ENCODE assay signal across 1 cellular context in the genomic region with DNA sequence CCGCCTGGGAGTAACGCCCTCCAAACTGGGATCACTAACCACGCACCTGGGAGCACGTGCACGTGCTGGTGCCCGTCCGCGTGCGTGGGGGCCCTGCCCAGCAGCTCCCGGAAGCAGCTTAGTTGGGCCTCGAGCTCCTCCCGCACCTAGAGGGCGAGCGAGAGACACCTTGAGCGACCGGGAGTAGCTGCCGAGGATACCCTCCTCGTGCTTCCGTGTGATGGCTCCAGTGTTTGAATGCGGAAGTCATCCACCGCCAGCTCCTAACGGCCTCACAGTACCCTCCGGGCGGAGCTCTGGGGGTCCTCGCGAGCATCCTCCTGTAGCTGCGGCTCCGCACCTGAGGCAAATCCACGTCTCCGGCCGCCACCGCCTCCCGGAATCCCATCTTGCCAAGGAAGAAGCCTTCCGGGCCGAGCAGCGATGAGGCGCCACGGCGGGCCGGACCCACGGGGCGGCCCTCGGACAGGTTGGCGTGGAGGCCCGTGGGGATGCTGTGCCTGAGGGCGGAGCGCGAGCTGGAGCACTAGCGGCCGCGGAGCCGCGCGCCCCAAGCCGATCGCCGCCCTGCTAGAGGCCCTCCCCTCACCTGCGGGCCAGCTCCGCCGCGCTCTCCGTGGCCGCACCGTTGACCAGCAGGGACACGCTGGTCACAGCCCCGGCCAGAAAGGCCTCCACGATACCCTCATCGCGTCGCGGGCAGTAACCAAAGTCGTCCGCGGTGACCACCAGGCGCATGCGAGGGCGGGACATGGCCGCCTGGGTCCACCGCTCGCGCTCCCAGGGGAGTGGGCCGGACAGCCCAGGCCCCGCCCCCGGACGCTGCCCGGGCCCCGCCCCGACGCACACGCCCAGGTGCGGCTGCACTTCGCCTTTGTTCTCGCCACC.
A peak's percentile ranks its signal among the peaks of the same experiment; 100 is the strongest.
TF ChIP-seq lines count a peak whose summit lies in the region.

A gene with protein sequence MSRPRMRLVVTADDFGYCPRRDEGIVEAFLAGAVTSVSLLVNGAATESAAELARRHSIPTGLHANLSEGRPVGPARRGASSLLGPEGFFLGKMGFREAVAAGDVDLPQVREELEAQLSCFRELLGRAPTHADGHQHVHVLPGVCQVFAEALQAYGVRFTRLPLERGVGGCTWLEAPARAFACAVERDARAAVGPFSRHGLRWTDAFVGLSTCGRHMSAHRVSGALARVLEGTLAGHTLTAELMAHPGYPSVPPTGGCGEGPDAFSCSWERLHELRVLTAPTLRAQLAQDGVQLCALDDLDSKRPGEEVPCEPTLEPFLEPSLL (minus strand): TSS at position 761 of the 888 bp plus-strand sequence. CDS start 8 bp downstream, at position 753.

TF ChIP-seq in HepG2, 621 proteins besides CTCF, POLR2A, EP300 and RAD21 (continued from another document and continues in another):
- no peak for TF ChIP-seq LCORL (IDR thresholded peaks at IDR 0.05)
- peak; percentile 76 for TF ChIP-seq LCORL (CRISPR knock-in tag; IDR thresholded peaks at IDR 0.05)
- peak; percentile 61; the same call in 1 of the 2 replicates for TF ChIP-seq HMG20B (CRISPR knock-in tag; conservative IDR thresholded peaks at IDR 0.05)
- TF ChIP-seq SNAI1 (CRISPR knock-in tag; IDR thresholded peaks at IDR 0.05; ENCODE audit: borderline replicate concordance), result no peak
- no peak for TF ChIP-seq JUND (CRISPR knock-in tag; IDR thresholded peaks at IDR 0.05)
- peak; percentile 88; the same call in 1 of the 2 replicates for TF ChIP-seq AHR (CRISPR knock-in tag; IDR thresholded peaks at IDR 0.05)
- TF ChIP-seq NRL (CRISPR knock-in tag; IDR thresholded peaks at IDR 0.05; ENCODE audit: borderline replicate concordance), result peak; percentile 89; the same call in 1 of the 2 replicates
- TF ChIP-seq, protein P1, sequence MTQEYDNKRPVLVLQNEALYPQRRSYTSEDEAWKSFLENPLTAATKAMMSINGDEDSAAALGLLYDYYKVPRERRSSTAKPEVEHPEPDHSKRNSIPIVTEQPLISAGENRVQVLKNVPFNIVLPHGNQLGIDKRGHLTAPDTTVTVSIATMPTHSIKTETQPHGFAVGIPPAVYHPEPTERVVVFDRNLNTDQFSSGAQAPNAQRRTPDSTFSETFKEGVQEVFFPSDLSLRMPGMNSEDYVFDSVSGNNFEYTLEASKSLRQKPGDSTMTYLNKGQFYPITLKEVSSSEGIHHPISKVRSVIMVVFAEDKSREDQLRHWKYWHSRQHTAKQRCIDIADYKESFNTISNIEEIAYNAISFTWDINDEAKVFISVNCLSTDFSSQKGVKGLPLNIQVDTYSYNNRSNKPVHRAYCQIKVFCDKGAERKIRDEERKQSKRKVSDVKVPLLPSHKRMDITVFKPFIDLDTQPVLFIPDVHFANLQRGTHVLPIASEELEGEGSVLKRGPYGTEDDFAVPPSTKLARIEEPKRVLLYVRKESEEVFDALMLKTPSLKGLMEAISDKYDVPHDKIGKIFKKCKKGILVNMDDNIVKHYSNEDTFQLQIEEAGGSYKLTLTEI (CRISPR knock-in tag; conservative IDR thresholded peaks at IDR 0.05), result no peak
- TF ChIP-seq FOXK2 (IDR thresholded peaks at IDR 0.05), result no peak
- peak; percentile 84 for TF ChIP-seq NAIF1 (CRISPR knock-in tag; IDR thresholded peaks at IDR 0.05; ENCODE audit: borderline replicate concordance)
- TF ChIP-seq ZFP36 (IDR thresholded peaks at IDR 0.05; ENCODE audit: borderline replicate concordance, low read depth, low read length, partially characterized antibody), result no peak
- TF ChIP-seq SNAPC5 (CRISPR knock-in tag; IDR thresholded peaks at IDR 0.05; ENCODE audit: borderline replicate concordance), result peak; percentile 46; the same call in 1 of the 2 replicates
- TF ChIP-seq ZNF569 (CRISPR knock-in tag; IDR thresholded peaks at IDR 0.05; ENCODE audit: borderline replicate concordance), result no peak
- TF ChIP-seq KLF9 (CRISPR knock-in tag; IDR thresholded peaks at IDR 0.05; ENCODE audit: low read depth), result 0 out of 2 replicates have a peak, but pooled peaks have one; percentile 62
- TF ChIP-seq ZNF616 (CRISPR knock-in tag; IDR thresholded peaks at IDR 0.05; ENCODE audit: low read depth), result peak; percentile 60; the same call in 1 of the 2 replicates
- TF ChIP-seq KAT8 (CRISPR knock-in tag; IDR thresholded peaks at IDR 0.05), result peak; percentile 91
- no peak for TF ChIP-seq ZNF7 (CRISPR knock-in tag; IDR thresholded peaks at IDR 0.05)
- TF ChIP-seq, protein P2, sequence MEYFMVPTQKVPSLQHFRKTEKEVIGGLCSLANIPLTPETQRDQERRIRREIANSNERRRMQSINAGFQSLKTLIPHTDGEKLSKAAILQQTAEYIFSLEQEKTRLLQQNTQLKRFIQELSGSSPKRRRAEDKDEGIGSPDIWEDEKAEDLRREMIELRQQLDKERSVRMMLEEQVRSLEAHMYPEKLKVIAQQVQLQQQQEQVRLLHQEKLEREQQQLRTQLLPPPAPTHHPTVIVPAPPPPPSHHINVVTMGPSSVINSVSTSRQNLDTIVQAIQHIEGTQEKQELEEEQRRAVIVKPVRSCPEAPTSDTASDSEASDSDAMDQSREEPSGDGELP (IDR thresholded peaks at IDR 0.05; ENCODE audit: borderline replicate concordance, low read depth), result peak; percentile 57; the same call in 1 of the 2 replicates
- TF ChIP-seq CENPBD1 (CRISPR knock-in tag; IDR thresholded peaks at IDR 0.05; ENCODE audit: borderline replicate concordance, low read depth), result 0 out of 2 replicates have a peak, but pooled peaks have one; percentile 65
- peak; percentile 27; the same call in 1 of the 2 replicates for TF ChIP-seq MAZ (IDR thresholded peaks at IDR 0.05; ENCODE audit: borderline replicate concordance, low read depth, low read length)
- TF ChIP-seq MAZ (CRISPR knock-in tag; IDR thresholded peaks at IDR 0.05; ENCODE audit: low read depth), result peak; percentile 53
- TF ChIP-seq, protein P3, sequence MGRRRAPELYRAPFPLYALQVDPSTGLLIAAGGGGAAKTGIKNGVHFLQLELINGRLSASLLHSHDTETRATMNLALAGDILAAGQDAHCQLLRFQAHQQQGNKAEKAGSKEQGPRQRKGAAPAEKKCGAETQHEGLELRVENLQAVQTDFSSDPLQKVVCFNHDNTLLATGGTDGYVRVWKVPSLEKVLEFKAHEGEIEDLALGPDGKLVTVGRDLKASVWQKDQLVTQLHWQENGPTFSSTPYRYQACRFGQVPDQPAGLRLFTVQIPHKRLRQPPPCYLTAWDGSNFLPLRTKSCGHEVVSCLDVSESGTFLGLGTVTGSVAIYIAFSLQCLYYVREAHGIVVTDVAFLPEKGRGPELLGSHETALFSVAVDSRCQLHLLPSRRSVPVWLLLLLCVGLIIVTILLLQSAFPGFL (CRISPR knock-in tag; IDR thresholded peaks at IDR 0.05), result 0 out of 2 replicates have a peak, but pooled peaks have one; percentile 22
- peak; percentile 93 for TF ChIP-seq KDM5B (CRISPR knock-in tag; IDR thresholded peaks at IDR 0.05; ENCODE audit: borderline replicate concordance)
- no peak for TF ChIP-seq ZFP62 (CRISPR knock-in tag; IDR thresholded peaks at IDR 0.05)
- TF ChIP-seq XRCC5 (optimal IDR thresholded peaks at IDR 0.05; ENCODE audit: low read length), result peak; percentile 97
- TF ChIP-seq ADNP (CRISPR knock-in tag; IDR thresholded peaks at IDR 0.05), result no peak
- TF ChIP-seq RNF2 (conservative IDR thresholded peaks at IDR 0.05; ENCODE audit: low read depth), result 0 out of 2 replicates have a peak, but pooled peaks have one; percentile 72
- no peak for TF ChIP-seq TRAFD1 (CRISPR knock-in tag; IDR thresholded peaks at IDR 0.05; ENCODE audit: borderline replicate concordance)
- peak; percentile 99 for TF ChIP-seq ELF3 (CRISPR knock-in tag; IDR thresholded peaks at IDR 0.05)
- no peak for TF ChIP-seq RFXANK (CRISPR knock-in tag; IDR thresholded peaks at IDR 0.05)
- TF ChIP-seq TCF12 (IDR thresholded peaks at IDR 0.05), result no peak
- TF ChIP-seq TCF12 (CRISPR knock-in tag; IDR thresholded peaks at IDR 0.05), result no peak; the same call in 1 of the 2 replicates
- TF ChIP-seq CC2D1A (CRISPR knock-in tag; IDR thresholded peaks at IDR 0.05), result no peak
- peak; percentile 85 for TF ChIP-seq TBX2 (CRISPR knock-in tag; IDR thresholded peaks at IDR 0.05; ENCODE audit: borderline replicate concordance)
- TF ChIP-seq, protein P4, sequence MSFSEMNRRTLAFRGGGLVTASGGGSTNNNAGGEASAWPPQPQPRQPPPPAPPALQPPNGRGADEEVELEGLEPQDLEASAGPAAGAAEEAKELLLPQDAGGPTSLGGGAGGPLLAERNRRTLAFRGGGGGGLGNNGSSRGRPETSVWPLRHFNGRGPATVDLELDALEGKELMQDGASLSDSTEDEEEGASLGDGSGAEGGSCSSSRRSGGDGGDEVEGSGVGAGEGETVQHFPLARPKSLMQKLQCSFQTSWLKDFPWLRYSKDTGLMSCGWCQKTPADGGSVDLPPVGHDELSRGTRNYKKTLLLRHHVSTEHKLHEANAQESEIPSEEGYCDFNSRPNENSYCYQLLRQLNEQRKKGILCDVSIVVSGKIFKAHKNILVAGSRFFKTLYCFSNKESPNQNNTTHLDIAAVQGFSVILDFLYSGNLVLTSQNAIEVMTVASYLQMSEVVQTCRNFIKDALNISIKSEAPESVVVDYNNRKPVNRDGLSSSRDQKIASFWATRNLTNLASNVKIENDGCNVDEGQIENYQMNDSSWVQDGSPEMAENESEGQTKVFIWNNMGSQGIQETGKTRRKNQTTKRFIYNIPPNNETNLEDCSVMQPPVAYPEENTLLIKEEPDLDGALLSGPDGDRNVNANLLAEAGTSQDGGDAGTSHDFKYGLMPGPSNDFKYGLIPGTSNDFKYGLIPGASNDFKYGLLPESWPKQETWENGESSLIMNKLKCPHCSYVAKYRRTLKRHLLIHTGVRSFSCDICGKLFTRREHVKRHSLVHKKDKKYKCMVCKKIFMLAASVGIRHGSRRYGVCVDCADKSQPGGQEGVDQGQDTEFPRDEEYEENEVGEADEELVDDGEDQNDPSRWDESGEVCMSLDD (CRISPR knock-in tag; IDR thresholded peaks at IDR 0.05; ENCODE audit: borderline replicate concordance), result peak; percentile 52; the same call in 1 of the 2 replicates
- TF ChIP-seq ZNF83 (CRISPR knock-in tag; IDR thresholded peaks at IDR 0.05; ENCODE audit: borderline replicate concordance), result peak; percentile 95
- TF ChIP-seq ZNF18 (CRISPR knock-in tag; IDR thresholded peaks at IDR 0.05; ENCODE audit: insufficient replicate concordance), result peak; percentile 72
- TF ChIP-seq MEIS1 (CRISPR knock-in tag; IDR thresholded peaks at IDR 0.05; ENCODE audit: borderline replicate concordance), result peak; percentile 88
- TF ChIP-seq ZNF30 (CRISPR knock-in tag; IDR thresholded peaks at IDR 0.05), result peak; percentile 49; the same call in 1 of the 2 replicates
- peak; percentile 88 for TF ChIP-seq ZNF329 (CRISPR knock-in tag; IDR thresholded peaks at IDR 0.05; ENCODE audit: low read depth)
- TF ChIP-seq ZNF556 (CRISPR knock-in tag; IDR thresholded peaks at IDR 0.05; ENCODE audit: borderline replicate concordance), result no peak; the same call in 1 of the 2 replicates
- TF ChIP-seq ETV5 (CRISPR knock-in tag; IDR thresholded peaks at IDR 0.05; ENCODE audit: borderline replicate concordance), result peak; percentile 94
- peak; percentile 94 for TF ChIP-seq NKX3-1 (CRISPR knock-in tag; IDR thresholded peaks at IDR 0.05)
- TF ChIP-seq KDM2A (CRISPR knock-in tag; IDR thresholded peaks at IDR 0.05; ENCODE audit: borderline replicate concordance, low read depth), result peak; percentile 86
- peak; percentile 67; the same call in 1 of the 2 replicates for TF ChIP-seq ZNF383 (CRISPR knock-in tag; IDR thresholded peaks at IDR 0.05; ENCODE audit: borderline replicate concordance)
- peak; percentile 32; the same call in 1 of the 2 replicates for TF ChIP-seq TBX3 (IDR thresholded peaks at IDR 0.05; ENCODE audit: borderline replicate concordance)
- TF ChIP-seq, protein P5, sequence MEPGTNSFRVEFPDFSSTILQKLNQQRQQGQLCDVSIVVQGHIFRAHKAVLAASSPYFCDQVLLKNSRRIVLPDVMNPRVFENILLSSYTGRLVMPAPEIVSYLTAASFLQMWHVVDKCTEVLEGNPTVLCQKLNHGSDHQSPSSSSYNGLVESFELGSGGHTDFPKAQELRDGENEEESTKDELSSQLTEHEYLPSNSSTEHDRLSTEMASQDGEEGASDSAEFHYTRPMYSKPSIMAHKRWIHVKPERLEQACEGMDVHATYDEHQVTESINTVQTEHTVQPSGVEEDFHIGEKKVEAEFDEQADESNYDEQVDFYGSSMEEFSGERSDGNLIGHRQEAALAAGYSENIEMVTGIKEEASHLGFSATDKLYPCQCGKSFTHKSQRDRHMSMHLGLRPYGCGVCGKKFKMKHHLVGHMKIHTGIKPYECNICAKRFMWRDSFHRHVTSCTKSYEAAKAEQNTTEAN (CRISPR knock-in tag; conservative IDR thresholded peaks at IDR 0.05), result peak; percentile 85
- TF ChIP-seq MXD4 (CRISPR knock-in tag; IDR thresholded peaks at IDR 0.05), result peak; percentile 97
